In the genomic region with DNA sequence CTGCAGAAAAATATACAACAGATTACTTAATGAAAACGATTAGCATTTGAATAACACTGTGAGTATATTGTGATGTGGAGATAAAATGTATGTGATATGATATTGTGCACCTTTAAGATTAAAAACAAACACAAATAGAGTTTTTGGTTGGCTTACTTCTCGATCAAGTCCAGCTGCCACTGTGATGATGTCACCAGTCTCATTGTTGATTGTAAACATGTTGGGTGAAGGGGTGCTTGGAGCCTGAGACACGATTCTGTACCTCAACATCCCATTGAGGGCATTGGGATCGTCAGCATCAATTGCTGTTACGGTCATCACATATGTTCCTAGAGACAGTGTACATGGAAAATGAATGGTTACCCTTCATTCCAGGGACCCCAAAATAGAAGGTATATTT, we compare ENCODE assay signal across 18 cellular contexts.
"Had no signal": no experiment of that assay in that cellular context is flagged by ENCODE, and none has a peak within 500 bp of the region (broad histone marks: within the 10 kb centered on the region; RNA-seq: fewer than 3 reads in every experiment).

No MANE protein-coding gene starts in this region.

- ATAC-seq: effector memory CD8-positive, alpha-beta T cell; left lobe of liver; natural killer cell; sciatic nerve; T-helper 17 cell; WTC11 had no signal

- H3K27me3 ChIP-seq: gastrocnemius medialis, spleen, stomach, thyroid gland had no signal

- DNase-seq: activated CD4-positive, alpha-beta memory T cell treated with anti-CD3 and anti-CD28 coated beads, Interleukin-2, amount 10 ng/mL, durations not matched to agents 7 days and 5 days; activated CD4-positive, alpha-beta T cell treated with anti-CD3 and anti-CD28 coated beads for 4 hours; activated effector memory CD4-positive, alpha-beta T cell treated with anti-CD3 and anti-CD28 coated beads, Interleukin-2, amount 50 U/mL, for 16 hours; activated T-cell treated with anti-CD3 and anti-CD28 coated beads, Interleukin-2, amount 50 U/mL, for 48 hours; cortex of kidney; effector memory CD8-positive, alpha-beta T cell; gastrocnemius medialis; islet precursor cell; natural killer cell; spleen; stimulated activated CD4-positive, alpha-beta T cell treated with anti-CD3 and anti-CD28 coated beads, Interleukin-1b, Interleukin-23, amount 100 ng/mL, for 48 hours; stomach; T-helper 17 cell; thyroid gland had no signal

- H3K9me3 ChIP-seq: gastrocnemius medialis, prostate gland, spleen, stomach, thyroid gland had no signal

- H3K4me1 ChIP-seq: gastrocnemius medialis, prostate gland, spleen, stomach, thyroid gland had no signal

- H3K4me3 ChIP-seq: gastrocnemius medialis, prostate gland, spleen, stomach, thyroid gland had no signal

- H3K36me3 ChIP-seq: gastrocnemius medialis, prostate gland, spleen, stomach, thyroid gland had no signal

- H3K27ac ChIP-seq: gastrocnemius medialis, prostate gland, spleen, stomach, thyroid gland had no signal
